ENCODE assay signal across 15 cellular contexts in genomic region chr10:114691442-114691941, GRCh38. TPM values are rescaled to one million over a fixed set of nuclear protein-coding genes. Genes with fewer than 3 reads are reported as not detected.
DNase-seq lines count a peak whose midpoint lies in the region; ATAC-seq and TF ChIP-seq lines count a peak whose summit lies in the region.
"Had no signal": no experiment of that assay in that cellular context is flagged by ENCODE, and none has a peak within 500 bp of the region (broad histone marks: within the 10 kb centered on the region; RNA-seq: fewer than 3 reads in every experiment).

No MANE protein-coding gene starts in this region.

- ATAC-seq in HCT116 (no peak), Panc1 (peak; percentile 62)
- ATAC-seq: activated CD8-positive, alpha-beta memory T cell treated with anti-CD3 and anti-CD28 coated beads, Interleukin-2, amount 10 ng/mL, durations not matched to agents 7 days and 5 days; left ventricle myocardium superior had no signal

- H3K27me3 ChIP-seq in HCT116 (ENCODE audit: insufficient read depth, low read length) = no peaks in the 10 kb centered on the region
- H3K27me3 ChIP-seq in Panc1 (ENCODE audit: control insufficient read depth, insufficient read depth, low read length) = no peaks in the 10 kb centered on the region
- peaks cover 14% of the 10 kb centered on the region for H3K27me3 ChIP-seq in osteoblast (ENCODE audit: insufficient read depth, low read length)

- H3K79me2 ChIP-seq in HCT116 (ENCODE audit: insufficient read depth, low read length) = no peaks in the 10 kb centered on the region
- no peaks in the 10 kb centered on the region for H3K79me2 ChIP-seq in osteoblast (ENCODE audit: insufficient read depth, low read length)

- H3K27ac ChIP-seq in HCT116 (ENCODE audit: low read depth, low read length) (no peak overlapping the region), Panc1 (ENCODE audit: low read length) (peak overlapping the region; percentile 100), osteoblast (ENCODE audit: low read depth, low read length) (no peak overlapping the region)
- H3K27ac ChIP-seq: coronary artery had no signal

- no peak overlapping the region for H3K9ac ChIP-seq in HCT116 (ENCODE audit: low read length)

- RAD21 ChIA-PET in HCT116 (lab: Charles Lee; ENCODE audit: low non-redundant PET in 1 of 2, low total read pairs in 2 of 2, uncharacterized antibody in 2 of 2, unreplicated experiment in 2 of 2) = no interaction called here

- CTCF ChIA-PET in HCT116 (lab: Charles Lee) = interaction anchor here (1.0 kb wide), 1 partner anchor 13 kb away, joined by 4 read pairs; no protein-coding TSS in a partner anchor
- CTCF ChIA-PET in Panc1 (lab: Charles Lee) = interaction anchor here (0.6 kb wide), 1 partner anchor 80 kb away, joined by 3 read pairs; no protein-coding TSS in a partner anchor

- intact Hi-C loops in HCT116 (cut with micrococcal nuclease) (no loop called here), Panc1 (cut with micrococcal nuclease; ENCODE audit: unreplicated experiment) (loop anchor here (5.0 kb wide), 1 partner anchor 144 kb away; no protein-coding TSS in a partner anchor), posterior vena cava (cut with DNase I) (no loop called here)

- no peak overlapping the region for H3K4me3 ChIP-seq in HCT116 (replicated peaks in 1 of 2; ENCODE audit: low read depth in 1 of 2, low read length in 2 of 2)
- no peak overlapping the region for H3K4me3 ChIP-seq in Panc1 (ENCODE audit: low read depth in 2 of 2, low read length in 2 of 2)
- H3K4me3 ChIP-seq in osteoblast (ENCODE audit: insufficient read depth, low read length) = no peak overlapping the region
- H3K4me3 ChIP-seq: coronary artery had no signal

- H3K9me3 ChIP-seq in HCT116 (ENCODE audit: control insufficient read depth in 1 of 2, insufficient read depth in 1 of 2, low read depth in 1 of 2, low read length in 2 of 2) (no peaks in the 10 kb centered on the region), Panc1 (ENCODE audit: control insufficient read depth, insufficient read depth, low read depth, low read length) (no peaks in the 10 kb centered on the region), osteoblast (ENCODE audit: low read depth, low read length) (no peaks in the 10 kb centered on the region)
- H3K9me3 ChIP-seq: Caco-2 had no signal

- TF ChIP-seq CTCF in HCT116 (IDR thresholded peaks at IDR 0.05 in 2 of 3, conservative IDR thresholded peaks at IDR 0.05 in 1 of 3; ENCODE audit: borderline replicate concordance in 1 of 3, insufficient read depth in 1 of 3, low read depth in 2 of 3, low read length in 2 of 3) (no peak), Panc1 (IDR thresholded peaks at IDR 0.05) (no peak), osteoblast (IDR thresholded peaks at IDR 0.05; ENCODE audit: extremely low read depth, low read depth, low read length) (no peak)

- H3K4me2 ChIP-seq in HCT116 (ENCODE audit: low read length) (no peak overlapping the region), osteoblast (ENCODE audit: insufficient read depth, low read length) (peak overlapping the region; percentile 26)

- POLR2A ChIA-PET in HCT116 (lab: Charles Lee) = no interaction called here
- POLR2A ChIA-PET in Panc1 (lab: Charles Lee) = no interaction called here

- no peak for TF ChIP-seq RAD21 in HCT116 (IDR thresholded peaks at IDR 0.05; ENCODE audit: low read depth)

- H2AFZ ChIP-seq in HCT116 (ENCODE audit: low read depth, low read length, poor library complexity, severe bottlenecking) (no peak overlapping the region), osteoblast (ENCODE audit: low read length) (no peak overlapping the region)

- DNase-seq in HCT116 (ENCODE audit: low read depth, low spot score) = no peak
- DNase-seq in Panc1 (ENCODE audit: low read depth, low spot score) = no peak
- DNase-seq in epidermal melanocyte (ENCODE audit: insufficient read length, low spot score) = peak; percentile 54
- no peak for DNase-seq in osteoblast (ENCODE audit: insufficient read length, low spot score, missing footprints)
- no peak for DNase-seq in stimulated activated CD4-positive, alpha-beta T cell treated with anti-CD3 and anti-CD28 coated beads, Interleukin-4, amount 100 ng/mL, for 1 hour
- no peak for DNase-seq in NCI-H2171 (lab: John Stamatoyannopoulos, UW)
- no peak for DNase-seq in inferior parietal cortex (ENCODE audit: extremely low spot score)
- DNase-seq in posterior vena cava (ENCODE audit: low spot score) = no peak
- DNase-seq: activated CD8-positive, alpha-beta memory T cell treated with anti-CD3 and anti-CD28 coated beads, Interleukin-2, amount 10 ng/mL, durations not matched to agents 7 days and 5 days; Caco-2; left ventricle myocardium superior; NCI-H1105 treated with DMSO at 0.1 percent for 48 hours; NCI-H526; stimulated activated CD4-positive, alpha-beta T cell treated with anti-CD3 and anti-CD28 coated beads, Interleukin-15, amount 100 ng/mL, for 24 hours had no signal

- BruUV-seq in HCT116 (replicated peaks; lab: Mats Ljungman, UMichigan) (no TSS peak), Panc1 (replicated peaks; lab: Mats Ljungman, UMichigan) (no TSS peak)

- no peaks in the 10 kb centered on the region for H3K9me2 ChIP-seq in HCT116 (ENCODE audit: insufficient read depth)

- H3K4me1 ChIP-seq in HCT116 (ENCODE audit: control insufficient read depth in 1 of 2, insufficient read depth in 2 of 2, low read length in 2 of 2) (peaks cover 9 to 11% of the 10 kb centered on the region in 2 experiments; a peak in 2 of 4 replicates), Panc1 (ENCODE audit: control insufficient read depth, insufficient read depth, low read length) (peaks cover 78% of the 10 kb centered on the region), osteoblast (ENCODE audit: insufficient read depth, low read length) (peaks cover 18% of the 10 kb centered on the region)

- H4K20me1 ChIP-seq in HCT116 (ENCODE audit: insufficient read depth) (no peaks in the 10 kb centered on the region), osteoblast (ENCODE audit: insufficient read depth, low read length) (no peaks in the 10 kb centered on the region)

- no peak for TF ChIP-seq POLR2A in HCT116 (IDR thresholded peaks at IDR 0.05; ENCODE audit: borderline replicate concordance, extremely low read depth, insufficient read depth, insufficient read length)

- in situ Hi-C loops in Panc1 (cut with HindIII; ENCODE audit: low pct_unique_long_range_greater_than_20kb, low sequenced_read_pairs) = no loop called here

- no peaks in the 10 kb centered on the region for H3K36me3 ChIP-seq in HCT116 (ENCODE audit: control insufficient read depth in 1 of 2, insufficient read depth in 2 of 2, low read length in 2 of 2)
- no peaks in the 10 kb centered on the region for H3K36me3 ChIP-seq in Panc1 (ENCODE audit: control insufficient read depth, insufficient read depth, low read length)
- H3K36me3 ChIP-seq in osteoblast (ENCODE audit: insufficient read depth, low read length) = no peaks in the 10 kb centered on the region

TF ChIP-seq in HCT116, 20 proteins besides CTCF, POLR2A, EP300 and RAD21:
- TF ChIP-seq FOSL1 (IDR thresholded peaks at IDR 0.05; ENCODE audit: low read depth) (peak; percentile 9; the same call in 1 of the 2 replicates), YY1 (IDR thresholded peaks at IDR 0.05; ENCODE audit: extremely low read depth, insufficient replicate concordance, low read depth, low read length) (no peak), ELF1 (IDR thresholded peaks at IDR 0.05; ENCODE audit: borderline replicate concordance, low read depth) (no peak), JUND (IDR thresholded peaks at IDR 0.05) (no peak)

RNA-seq across cellular contexts. Expression of gene ABLIM1, which starts 33.4 kb away (rescaled TPM):
- total RNA-seq in HCT116 (2021; ENCODE audit: unreplicated experiment) (96.2 TPM), Panc1 (2021; ENCODE audit: unreplicated experiment) (274 TPM), osteoblast (5.0 and 11.2 TPM in 2 replicates), posterior vena cava (100 to 1,000 TPM in 1 of 2 donors, 10 to 100 TPM in 1; 79.4 to 123 TPM)
- polyA plus RNA-seq in HCT116 (2012) = 35.7 and 41.2 TPM in 2 replicates
- 97.4 TPM for polyA plus RNA-seq in Panc1 (2012; ENCODE audit: insufficient read length)
